7 cellular contexts compared by ENCODE assay signal in the genomic region with DNA sequence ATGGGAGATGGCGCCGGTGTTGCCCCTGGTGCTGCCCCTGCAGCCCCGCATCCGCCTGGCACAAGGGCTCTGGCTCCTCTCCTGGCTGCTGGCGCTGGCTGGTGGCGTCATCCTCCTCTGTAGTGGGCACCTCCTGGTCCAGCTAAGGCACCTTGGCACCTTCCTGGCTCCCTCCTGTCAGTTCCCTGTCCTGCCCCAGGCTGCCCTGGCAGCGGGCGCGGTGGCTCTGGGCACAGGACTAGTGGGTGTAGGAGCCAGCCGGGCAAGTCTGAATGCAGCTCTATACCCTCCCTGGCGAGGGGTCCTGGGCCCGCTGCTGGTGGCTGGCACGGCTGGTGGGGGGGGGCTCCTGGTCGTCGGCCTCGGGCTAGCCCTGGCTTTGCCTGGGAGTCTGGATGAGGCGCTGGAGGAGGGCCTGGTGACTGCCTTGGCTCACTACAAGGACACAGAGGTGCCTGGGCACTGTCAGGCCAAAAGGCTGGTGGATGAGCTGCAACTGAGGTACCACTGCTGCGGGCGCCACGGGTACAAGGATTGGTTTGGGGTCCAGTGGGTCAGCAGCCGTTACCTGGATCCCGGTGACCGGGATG. TPM values are rescaled to one million over a fixed set of nuclear protein-coding genes. Genes with fewer than 3 reads are reported as not detected.
DNase-seq lines count a peak whose midpoint lies in the region; ATAC-seq lines count a peak whose summit lies in the region.

No MANE protein-coding gene starts in this region.

- no peaks in the 10 kb centered on the region for H3K27me3 Mint-ChIP-seq in activated T-helper 2 cell treated with anti-CD3 and anti-CD28 coated beads, Interferon-gamma antibody, Interleukin-2, Interleukin-4, amounts not matched to agents 10 μg/mL and 5 μg/mL and 100 μg/mL, durations not matched to agents 14 hours and 24 hours and 36 hours (ENCODE audit: low read depth)
- peaks cover 0 to 7% (median 3%) of the 10 kb centered on the region in 3 donors for H3K27me3 Mint-ChIP-seq in immature natural killer cell (ENCODE audit: low read depth in 3 of 3)

- H3K9me3 ChIP-seq in HUES64 (ENCODE audit: insufficient read depth, low read depth, low read length) (no peaks in the 10 kb centered on the region), stomach smooth muscle (ENCODE audit: control insufficient read depth in 2 of 2, low read length in 2 of 2) (no peaks in the 10 kb centered on the region)

- no peak for DNase-seq in activated T-helper 2 cell treated with anti-CD3 and anti-CD28 coated beads, Interferon-gamma antibody, Interleukin-2, Interleukin-4, amounts not matched to agents 10 μg/mL and 5 μg/mL and 100 μg/mL, durations not matched to agents 14 hours and 24 hours and 36 hours (ENCODE audit: low spot score)
- DNase-seq in immature natural killer cell: no peak
- no peak for DNase-seq in stimulated activated CD4-positive, alpha-beta T cell treated with anti-CD3 and anti-CD28 coated beads, Interleukin-4, amount 100 ng/mL, for 24 hours

- H3K27ac Mint-ChIP-seq in activated T-helper 2 cell treated with anti-CD3 and anti-CD28 coated beads, Interferon-gamma antibody, Interleukin-2, Interleukin-4, amounts not matched to agents 10 μg/mL and 5 μg/mL and 100 μg/mL, durations not matched to agents 14 hours and 24 hours and 36 hours: peak overlapping the region; percentile 71
- peak overlapping the region; percentile 74 to 88 (median 82) for H3K27ac Mint-ChIP-seq in immature natural killer cell

- H3K4me1 ChIP-seq in HUES64 (ENCODE audit: insufficient read depth, low read length) (peaks cover 5% of the 10 kb centered on the region; the same call in 1 of the 2 replicates), stomach smooth muscle (ENCODE audit: control insufficient read depth, insufficient read depth, low read length) (peaks cover 33% of the 10 kb centered on the region)

- intact Hi-C loops in activated T-helper 2 cell treated with anti-CD3 and anti-CD28 coated beads, Interferon-gamma antibody, Interleukin-2, Interleukin-4, amounts not matched to agents 10 μg/mL and 5 μg/mL and 100 μg/mL, durations not matched to agents 14 hours and 24 hours and 36 hours (cut with micrococcal nuclease): loop anchor here (2.0 to 5.0 kb wide), 3 partner anchors 39 to 51 kb away; a partner anchor contains a TSS

- no peaks in the 10 kb centered on the region for H3K9me3 Mint-ChIP-seq in activated T-helper 2 cell treated with anti-CD3 and anti-CD28 coated beads, Interferon-gamma antibody, Interleukin-2, Interleukin-4, amounts not matched to agents 10 μg/mL and 5 μg/mL and 100 μg/mL, durations not matched to agents 14 hours and 24 hours and 36 hours
- no peaks in the 10 kb centered on the region for H3K9me3 Mint-ChIP-seq in immature natural killer cell

- peaks cover 53% of the 10 kb centered on the region for H3K36me3 Mint-ChIP-seq in activated T-helper 2 cell treated with anti-CD3 and anti-CD28 coated beads, Interferon-gamma antibody, Interleukin-2, Interleukin-4, amounts not matched to agents 10 μg/mL and 5 μg/mL and 100 μg/mL, durations not matched to agents 14 hours and 24 hours and 36 hours (ENCODE audit: low read depth)
- H3K36me3 Mint-ChIP-seq in immature natural killer cell: peaks cover 0 to 11% (median 5%) of the 10 kb centered on the region in 3 donors

- 85% methylated on average over 23 of the region's 23 CpGs for WGBS in HUES64

- H3K9ac ChIP-seq in HUES64 (ENCODE audit: low read depth, low read length) (no peak overlapping the region), stomach smooth muscle (ENCODE audit: low read length in 2 of 2) (peak overlapping the region; percentile 55 to 93)

- ATAC-seq in HG03159 (IDR thresholded peaks at IDR 0.05; ENCODE audit: unreplicated experiment) (no peak), HG02623 (IDR thresholded peaks at IDR 0.05; ENCODE audit: unreplicated experiment) (no peak)

- H3K27me3 ChIP-seq in HUES64 (ENCODE audit: insufficient read depth, low read length) (peaks cover 10% of the 10 kb centered on the region; the same call in 1 of the 2 replicates), stomach smooth muscle (ENCODE audit: control insufficient read depth in 1 of 2, insufficient read depth in 2 of 2, low read length in 2 of 2) (no peaks in the 10 kb centered on the region)

- H3K27ac ChIP-seq in HUES64 (ENCODE audit: low read depth, low read length) (no peak overlapping the region), stomach smooth muscle (ENCODE audit: low read length) (peak overlapping the region; percentile 88)

- H3K36me3 ChIP-seq in HUES64 (ENCODE audit: insufficient read depth, low read length): peaks cover 7% of the 10 kb centered on the region; the same call in 1 of the 2 replicates
- H3K36me3 ChIP-seq in stomach smooth muscle (ENCODE audit: control insufficient read depth in 2 of 2, insufficient read depth in 2 of 2, low read length in 2 of 2): peaks cover 6 to 13% of the 10 kb centered on the region in 2 donors

- H3K4me3 Mint-ChIP-seq in activated T-helper 2 cell treated with anti-CD3 and anti-CD28 coated beads, Interferon-gamma antibody, Interleukin-2, Interleukin-4, amounts not matched to agents 10 μg/mL and 5 μg/mL and 100 μg/mL, durations not matched to agents 14 hours and 24 hours and 36 hours (ENCODE audit: low read depth): peak overlapping the region; percentile 42
- H3K4me3 Mint-ChIP-seq in immature natural killer cell: peak overlapping the region in 4 of 5 donors; percentile 56 to 69 (median 65)

- H3K4me3 ChIP-seq in HUES64 (ENCODE audit: low read length) (peak overlapping the region; percentile 31), stomach smooth muscle (ENCODE audit: low read length in 2 of 2) (peak overlapping the region; percentile 22 to 87)

- H3K4me1 Mint-ChIP-seq in activated T-helper 2 cell treated with anti-CD3 and anti-CD28 coated beads, Interferon-gamma antibody, Interleukin-2, Interleukin-4, amounts not matched to agents 10 μg/mL and 5 μg/mL and 100 μg/mL, durations not matched to agents 14 hours and 24 hours and 36 hours (ENCODE audit: low read depth): peaks cover 31% of the 10 kb centered on the region
- H3K4me1 Mint-ChIP-seq in immature natural killer cell: peaks cover 22 to 27% of the 10 kb centered on the region in 2 donors

RNA-seq across cellular contexts. Expression of a gene that starts 0.3 kb away (rescaled TPM):
- 0.95 TPM for polyA plus RNA-seq in HUES64 (2013, experiment 1 of 2)
- polyA plus RNA-seq in HUES64 (2013, experiment 2 of 2): 0.76 TPM
- total RNA-seq in activated T-helper 2 cell treated with anti-CD3 and anti-CD28 coated beads, Interferon-gamma antibody, Interleukin-2, Interleukin-4, amounts not matched to agents 10 μg/mL and 5 μg/mL and 100 μg/mL, durations not matched to agents 14 hours and 24 hours and 36 hours: 1.4 and 2.8 TPM in 2 replicates
- 1 to 10 TPM in 2 of 3 donors, under 1 TPM in 1; 0.17 to 2.1 (median 1.6) TPM for polyA plus RNA-seq in immature natural killer cell

RNA-seq across cellular contexts. Expression of a gene that starts 0.8 kb away (rescaled TPM):
- polyA plus RNA-seq in HUES64 (2013, experiment 1 of 2): 10.8 TPM
- 11.2 TPM for polyA plus RNA-seq in HUES64 (2013, experiment 2 of 2)
- total RNA-seq in activated T-helper 2 cell treated with anti-CD3 and anti-CD28 coated beads, Interferon-gamma antibody, Interleukin-2, Interleukin-4, amounts not matched to agents 10 μg/mL and 5 μg/mL and 100 μg/mL, durations not matched to agents 14 hours and 24 hours and 36 hours: 144 and 146 TPM in 2 replicates
- 10 to 100 TPM; 15.9 to 25.8 (median 17.9) TPM for polyA plus RNA-seq in immature natural killer cell

RNA-seq across cellular contexts. Expression of a gene that starts 8.4 kb away (rescaled TPM):
- polyA plus RNA-seq in HUES64 (2013, experiment 1 of 2): 17.8 TPM
- 22.8 TPM for polyA plus RNA-seq in HUES64 (2013, experiment 2 of 2)
- total RNA-seq in activated T-helper 2 cell treated with anti-CD3 and anti-CD28 coated beads, Interferon-gamma antibody, Interleukin-2, Interleukin-4, amounts not matched to agents 10 μg/mL and 5 μg/mL and 100 μg/mL, durations not matched to agents 14 hours and 24 hours and 36 hours: 70.0 and 81.4 TPM in 2 replicates
- polyA plus RNA-seq in immature natural killer cell: 10 to 100 TPM; 35.5 to 54.1 (median 49.7) TPM

RNA-seq across cellular contexts. Expression of a gene that starts 11.7 kb away (rescaled TPM):
- polyA plus RNA-seq in HUES64 (2013, experiment 1 of 2): 99.8 TPM
- 97.7 TPM for polyA plus RNA-seq in HUES64 (2013, experiment 2 of 2)
- total RNA-seq in activated T-helper 2 cell treated with anti-CD3 and anti-CD28 coated beads, Interferon-gamma antibody, Interleukin-2, Interleukin-4, amounts not matched to agents 10 μg/mL and 5 μg/mL and 100 μg/mL, durations not matched to agents 14 hours and 24 hours and 36 hours: 201 and 215 TPM in 2 replicates
- 10 to 100 TPM in 2 of 3 donors, 1 to 10 TPM in 1; 9.7 to 48.4 (median 22.4) TPM for polyA plus RNA-seq in immature natural killer cell

RNA-seq across cellular contexts. Expression of a gene that starts 22.0 kb away (rescaled TPM):
- polyA plus RNA-seq in HUES64 (2013, experiment 1 of 2): 11.8 TPM
- 13.8 TPM for polyA plus RNA-seq in HUES64 (2013, experiment 2 of 2)
- total RNA-seq in activated T-helper 2 cell treated with anti-CD3 and anti-CD28 coated beads, Interferon-gamma antibody, Interleukin-2, Interleukin-4, amounts not matched to agents 10 μg/mL and 5 μg/mL and 100 μg/mL, durations not matched to agents 14 hours and 24 hours and 36 hours: 29.9 and 41.7 TPM in 2 replicates
- 10 to 100 TPM in 2 of 3 donors, 1 to 10 TPM in 1; 7.3 to 16.2 (median 12.5) TPM for polyA plus RNA-seq in immature natural killer cell
